Comparison of ENCODE assay signal across 10 cellular contexts in the genomic region with DNA sequence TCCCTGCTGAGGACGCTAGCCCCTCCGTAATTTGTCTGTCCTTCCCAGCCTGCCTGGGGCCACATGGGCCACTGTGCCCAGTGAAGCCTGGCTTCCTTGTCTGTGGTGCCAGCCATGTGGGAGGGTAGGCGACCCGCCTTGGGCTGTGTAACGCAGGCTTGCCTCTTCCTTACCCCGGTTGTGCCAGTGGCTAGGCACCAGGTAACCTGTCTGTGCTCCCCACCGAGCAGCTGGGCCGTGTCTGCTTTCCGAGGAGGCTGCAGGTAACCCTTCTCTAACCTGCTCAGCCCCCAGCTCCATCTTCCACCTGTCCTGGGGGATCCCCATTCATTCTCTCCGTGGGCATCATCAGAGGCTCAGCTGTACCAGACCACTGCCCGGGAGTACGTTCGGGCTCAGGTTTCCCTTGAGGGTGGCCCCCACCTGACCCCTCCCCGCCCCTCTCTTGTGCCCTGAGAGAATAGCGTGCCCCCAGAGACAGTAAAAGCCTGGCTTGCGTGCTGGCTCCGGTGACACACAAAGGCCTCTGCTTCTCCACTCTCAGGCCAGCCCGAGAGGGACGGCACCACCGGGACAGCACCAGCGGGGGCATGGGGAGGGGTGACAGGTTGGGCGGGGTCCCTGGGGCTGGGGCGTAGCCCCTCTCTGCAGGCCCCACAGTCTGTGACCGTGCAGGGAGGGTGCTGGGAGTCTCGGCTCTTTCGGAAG.
DNase-seq lines count a peak whose midpoint lies in the region; ATAC-seq and TF ChIP-seq lines count a peak whose summit lies in the region.
"Had no signal": no experiment of that assay in that cellular context is flagged by ENCODE, and none has a peak within 500 bp of the region (broad histone marks: within the 10 kb centered on the region; RNA-seq: fewer than 3 reads in every experiment).

No MANE protein-coding gene starts in this region.

- no peaks in the 10 kb centered on the region for H3K9me3 Mint-ChIP-seq in activated T-cell treated with anti-CD3 and anti-CD28 coated beads, Interleukin-2, amount 50 U/mL, for 24 hours
- peaks cover 12% of the 10 kb centered on the region for H3K9me3 Mint-ChIP-seq in neural progenitor cell
- H3K9me3 Mint-ChIP-seq: stimulated activated effector memory CD8-positive, alpha-beta T cell treated with anti-CD3 and anti-CD28 coated beads, Interleukin-12 subunit alpha, Interleukin-12 subunit beta, amount 100 ng/mL, for 72 hours had no signal

- TF ChIP-seq CTCF in heart left ventricle (IDR thresholded peaks at IDR 0.05) (no peak), neural progenitor cell (IDR thresholded peaks at IDR 0.05) (no peak), upper lobe of right lung (IDR thresholded peaks at IDR 0.05) (no peak)

- H3K9me3 ChIP-seq in heart left ventricle (peaks cover 0 to 6% (median 0%) of the 10 kb centered on the region in 12 donors), neural progenitor cell (ENCODE audit: low read depth) (no peaks in the 10 kb centered on the region), upper lobe of right lung (no peaks in the 10 kb centered on the region)

- no peaks in the 10 kb centered on the region for H3K27me3 Mint-ChIP-seq in activated T-cell treated with anti-CD3 and anti-CD28 coated beads, Interleukin-2, amount 50 U/mL, for 24 hours
- peaks cover 22% of the 10 kb centered on the region for H3K27me3 Mint-ChIP-seq in neural progenitor cell (ENCODE audit: insufficient read depth, low read depth)

- no peaks in the 10 kb centered on the region for H3K79me2 ChIP-seq in neural progenitor cell (ENCODE audit: low read depth)

- peak overlapping the region in 8 of 12 donors; percentile 14 to 83 (median 45) for H3K27ac ChIP-seq in heart left ventricle
- no peak overlapping the region for H3K27ac ChIP-seq in neural progenitor cell
- H3K27ac ChIP-seq in upper lobe of right lung = no peak overlapping the region

- peak; percentile 13 for DNase-seq in activated T-cell treated with anti-CD3 and anti-CD28 coated beads, Interleukin-2, amount 50 U/mL, for 24 hours
- no peak for DNase-seq in activated T-cell treated with anti-CD3 and anti-CD28 coated beads, Interleukin-2, amount 50 U/mL, for 48 hours
- DNase-seq in heart left ventricle (peak; percentile 15 to 57 (median 26)), neural progenitor cell (ENCODE audit: low spot score) (peak; percentile 35), upper lobe of right lung (peak; percentile 63), NCI-H82 (lab: John Stamatoyannopoulos, UW) (no peak), medulla oblongata (ENCODE audit: extremely low spot score) (no peak)
- DNase-seq: DMS79 treated with DMSO at 0.1 percent for 48 hours had no signal

- no peaks in the 10 kb centered on the region for H4K20me1 ChIP-seq in neural progenitor cell (ENCODE audit: low read depth)

- H3K4me1 ChIP-seq in heart left ventricle (peaks cover 0 to 44% (median 31%) of the 10 kb centered on the region in 12 donors), neural progenitor cell (peaks cover 24% of the 10 kb centered on the region), upper lobe of right lung (peaks cover 24% of the 10 kb centered on the region)

- H3K4me3 ChIP-seq in heart left ventricle (no peak overlapping the region), neural progenitor cell (no peak overlapping the region), upper lobe of right lung (no peak overlapping the region)

- H3K9ac ChIP-seq in neural progenitor cell = no peak overlapping the region

- ATAC-seq in heart left ventricle (no peak), upper lobe of right lung (no peak), HG03045 (IDR thresholded peaks at IDR 0.05; ENCODE audit: unreplicated experiment) (no peak)
- ATAC-seq: stimulated activated effector memory CD8-positive, alpha-beta T cell treated with anti-CD3 and anti-CD28 coated beads, Interleukin-12 subunit alpha, Interleukin-12 subunit beta, amount 100 ng/mL, for 72 hours had no signal

- intact Hi-C loops in heart left ventricle (cut with DNase I) (no loop called here), upper lobe of right lung (cut with DNase I) (loop anchor here (10.0 kb wide), 1 partner anchor 78 kb away; a partner anchor contains a TSS)

- peak overlapping the region; percentile 16 for H3K4me2 ChIP-seq in neural progenitor cell

- TF ChIP-seq POLR2A in heart left ventricle (IDR thresholded peaks at IDR 0.05) = no peak

- no peak overlapping the region for H3K4me3 Mint-ChIP-seq in activated T-cell treated with anti-CD3 and anti-CD28 coated beads, Interleukin-2, amount 50 U/mL, for 24 hours
- H3K4me3 Mint-ChIP-seq in neural progenitor cell = no peak overlapping the region
- H3K4me3 Mint-ChIP-seq: stimulated activated effector memory CD8-positive, alpha-beta T cell treated with anti-CD3 and anti-CD28 coated beads, Interleukin-12 subunit alpha, Interleukin-12 subunit beta, amount 100 ng/mL, for 72 hours had no signal

- H3K36me3 ChIP-seq in heart left ventricle = no peaks in the 10 kb centered on the region
- no peaks in the 10 kb centered on the region for H3K36me3 ChIP-seq in neural progenitor cell
- H3K36me3 ChIP-seq in upper lobe of right lung = no peaks in the 10 kb centered on the region

- no peaks in the 10 kb centered on the region for H3K27me3 ChIP-seq in heart left ventricle
- H3K27me3 ChIP-seq in neural progenitor cell = peaks cover 37% of the 10 kb centered on the region
- H3K27me3 ChIP-seq in upper lobe of right lung = no peaks in the 10 kb centered on the region

- no peak overlapping the region for H3K27ac Mint-ChIP-seq in activated T-cell treated with anti-CD3 and anti-CD28 coated beads, Interleukin-2, amount 50 U/mL, for 24 hours
- no peak overlapping the region for H3K27ac Mint-ChIP-seq in neural progenitor cell
- H3K27ac Mint-ChIP-seq: stimulated activated effector memory CD8-positive, alpha-beta T cell treated with anti-CD3 and anti-CD28 coated beads, Interleukin-12 subunit alpha, Interleukin-12 subunit beta, amount 100 ng/mL, for 72 hours had no signal

- no peak overlapping the region for H2AFZ ChIP-seq in neural progenitor cell (replicated peaks)

- peaks cover 10% of the 10 kb centered on the region for H3K4me1 Mint-ChIP-seq in activated T-cell treated with anti-CD3 and anti-CD28 coated beads, Interleukin-2, amount 50 U/mL, for 24 hours (ENCODE audit: low read depth)
- peaks cover 28% of the 10 kb centered on the region for H3K4me1 Mint-ChIP-seq in neural progenitor cell

- no peaks in the 10 kb centered on the region for H3F3A ChIP-seq in neural progenitor cell (ENCODE audit: low read depth)

- WGBS in heart left ventricle, 4 donors = 76 to 84% (median 81%) methylated on average over 18 to 26 of the region's 26 CpGs

- no peaks in the 10 kb centered on the region for H3K36me3 Mint-ChIP-seq in activated T-cell treated with anti-CD3 and anti-CD28 coated beads, Interleukin-2, amount 50 U/mL, for 24 hours (ENCODE audit: low read depth)
- H3K36me3 Mint-ChIP-seq in neural progenitor cell = no peaks in the 10 kb centered on the region
- H3K36me3 Mint-ChIP-seq: stimulated activated effector memory CD8-positive, alpha-beta T cell treated with anti-CD3 and anti-CD28 coated beads, Interleukin-12 subunit alpha, Interleukin-12 subunit beta, amount 100 ng/mL, for 72 hours had no signal

Comparison
In these comparisons a context has a peak if more than half of its experiments do, and no peak if none do; other contexts are left out.
1. DNase-seq: peak in activated T-cell treated with anti-CD3 and anti-CD28 coated beads, Interleukin-2, amount 50 U/mL, for 24 hours (single experiment), heart left ventricle (5 of 5), neural progenitor cell (single experiment) and upper lobe of right lung (single experiment); none in activated T-cell treated with anti-CD3 and anti-CD28 coated beads, Interleukin-2, amount 50 U/mL, for 48 hours (0 of 2), NCI-H82 (single experiment) and medulla oblongata (single experiment).
2. H3K27ac ChIP-seq: peak in heart left ventricle (8 of 12); none in neural progenitor cell (single experiment) and upper lobe of right lung (single experiment).